ENCODE assay signal across 20 cellular contexts in genomic region chr5:73998496-73998895, GRCh38.
DNase-seq lines count a peak whose midpoint lies in the region; ATAC-seq, FAIRE-seq and TF ChIP-seq lines count a peak whose summit lies in the region.
"Had no signal": no experiment of that assay in that cellular context is flagged by ENCODE, and none has a peak within 500 bp of the region (broad histone marks: within the 10 kb centered on the region; RNA-seq: fewer than 3 reads in every experiment).

No MANE protein-coding gene starts in this region.

- no peak overlapping the region for H2BK20ac ChIP-seq in H1 (ENCODE audit: low read length)

- H3K56ac ChIP-seq in H1 (replicated peaks; ENCODE audit: insufficient read length, low read depth, low read length) = no peak overlapping the region

- no peak overlapping the region for H3K14ac ChIP-seq in H1 (ENCODE audit: insufficient read length)

- CTCF ChIA-PET in H1 (lab: Charles Lee; ENCODE audit: partially characterized antibody) = interaction anchor here (0.5 to 1.6 kb wide), 5 partner anchors 14 to 1111 kb away, joined by 3 to 4 read pairs (median 4); no protein-coding TSS in a partner anchor

- H2BK12ac ChIP-seq in H1 (ENCODE audit: low read depth, low read length) = no peak overlapping the region

- no peaks in the 10 kb centered on the region for H3K9me3 ChIP-seq in H1 (ENCODE audit: insufficient read depth in 2 of 2, low read depth in 1 of 2, low read length in 1 of 2)
- H3K9me3 ChIP-seq: ovary, suprapubic skin had no signal

- no peak overlapping the region for H2BK15ac ChIP-seq in H1 (ENCODE audit: low read length)

- H3K23ac ChIP-seq in H1 (ENCODE audit: insufficient read length) = peak overlapping the region; percentile 27

- H2AK5ac ChIP-seq in H1 (ENCODE audit: low read depth, low read length) = no peak overlapping the region

- DNase-seq in NCI-H2029 (lab: John Stamatoyannopoulos, UW) (peak; percentile 36), NCI-H2029 treated with DMSO at 0.1 percent for 48 hours (lab: John Stamatoyannopoulos, UW) (no peak), NCI-H2081 treated with DMSO at 0.1 percent for 48 hours (lab: John Stamatoyannopoulos, UW) (peak; percentile 5), H1 (ENCODE audit: low read depth in 1 of 2, low spot score in 2 of 2) (no peak), myocyte (ENCODE audit: low read depth) (peak; percentile 37), amniotic stem cell (lab: John Stamatoyannopoulos, UW) (no peak)
- DNase-seq in stimulated activated CD4-positive, alpha-beta T cell treated with anti-CD3 and anti-CD28 coated beads, Interleukin-15, amount 100 ng/mL, for 24 hours = no peak
- DNase-seq: activated CD4-positive, alpha-beta memory T cell treated with anti-CD3 and anti-CD28 coated beads for 36 hours; activated T-cell treated with anti-CD3 and anti-CD28 coated beads, Interleukin-2, amount 50 U/mL, for 24 hours; caudate nucleus; CD4-positive, CD25-positive, alpha-beta regulatory T cell; left cardiac atrium; NCI-H187 treated with DMSO at 0.1 percent for 48 hours; ovary; T-helper 1 cell; WERI-Rb-1 had no signal

- no peak overlapping the region for H3K4me2 ChIP-seq in H1 (ENCODE audit: insufficient read depth in 1 of 2, low read depth in 2 of 2, low read length in 2 of 2)

- no peak for TF ChIP-seq CTCF in H1 (IDR thresholded peaks at IDR 0.05; ENCODE audit: control extremely low read depth in 1 of 3, insufficient read depth in 1 of 3, low read depth in 1 of 3, low read length in 3 of 3)

- H3K23me2 ChIP-seq in H1 (ENCODE audit: low read depth, low read length) = no peaks in the 10 kb centered on the region

- FAIRE-seq in H1 (lab: Jason Lieb, UNC) = no peak
- FAIRE-seq: GM19239 had no signal

- no peak overlapping the region for H2BK120ac ChIP-seq in H1 (replicated peaks; ENCODE audit: low read depth, low read length)

- POLR2A ChIA-PET in H1 (lab: Charles Lee; ENCODE audit: partially characterized antibody) = no interaction called here

- H2AFZ ChIP-seq in H1 (ENCODE audit: low read length) = no peak overlapping the region

- no peak for TF ChIP-seq RAD21 in H1 (IDR thresholded peaks at IDR 0.05 in 1 of 2, conservative IDR thresholded peaks at IDR 0.05 in 1 of 2; ENCODE audit: low read depth in 2 of 2, low read length in 2 of 2)

- TF ChIP-seq POLR2A in H1 (IDR thresholded peaks at IDR 0.05; ENCODE audit: control extremely low read depth in 1 of 2, low read depth in 2 of 2, low read length in 2 of 2) = no peak

- no peak overlapping the region for H3K4me3 ChIP-seq in H1 (ENCODE audit: extremely low read depth in 1 of 4, insufficient read depth in 2 of 4, low read depth in 3 of 4, low read length in 4 of 4)
- H3K4me3 ChIP-seq: ovary, skin epidermis, suprapubic skin had no signal

- no peak overlapping the region for H4K5ac ChIP-seq in H1 (ENCODE audit: insufficient read length, low read depth, low read length)

- H3K36me3 ChIP-seq in H1 (ENCODE audit: control insufficient read depth in 2 of 4, insufficient read depth in 4 of 4, low read length in 3 of 4) = no peaks in the 10 kb centered on the region
- H3K36me3 ChIP-seq: ovary, suprapubic skin, WERI-Rb-1 had no signal

- H4K91ac ChIP-seq in H1 (replicated peaks; ENCODE audit: insufficient read length, low read length) = no peak overlapping the region

- no peak for TF ChIP-seq EP300 in H1 (IDR thresholded peaks at IDR 0.05; ENCODE audit: borderline replicate concordance in 1 of 2, low read depth in 2 of 2, low read length in 2 of 2)

- WGBS in H1 (ENCODE audit: extremely low coverage in 1 of 2, insufficient coverage in 1 of 2, insufficient read length in 1 of 2, insufficient replicate concordance in 2 of 2, low coverage in 1 of 2, low lambda C conversion rate in 2 of 2, missing lambda C conversion rate in 1 of 2), 2 experiments = 68% methylated on average over 4 of the region's 4 CpGs; no CpG with 5 or more reads in 1 of the 2 experiments

- H3K79me1 ChIP-seq in H1 (ENCODE audit: low read depth, low read length) = no peaks in the 10 kb centered on the region

- H3K18ac ChIP-seq in H1 (ENCODE audit: extremely low read depth, low read length) = no peak overlapping the region

- no peak overlapping the region for H3K4ac ChIP-seq in H1 (replicated peaks; ENCODE audit: insufficient read length, low read depth, low read length)

- no peak overlapping the region for H3K27ac ChIP-seq in H1 (ENCODE audit: low read depth, low read length)
- H3K27ac ChIP-seq: ovary, skin epidermis, suprapubic skin, WERI-Rb-1 had no signal

- ATAC-seq in GM19324 (IDR thresholded peaks at IDR 0.05; ENCODE audit: low FRiP score, unreplicated experiment) = no peak

- H2BK5ac ChIP-seq in H1 (ENCODE audit: low read depth, low read length) = no peak overlapping the region

- H4K8ac ChIP-seq in H1 (ENCODE audit: extremely low read depth, insufficient read depth, low read length) = no peak overlapping the region

- no peak overlapping the region for H3K9ac ChIP-seq in H1 (replicated peaks in 1 of 4; ENCODE audit: extremely low read depth in 1 of 4, low read depth in 3 of 4, low read length in 3 of 4)

- H4K20me1 ChIP-seq in H1 (replicated peaks in 1 of 2; ENCODE audit: control insufficient read depth in 1 of 2, insufficient read depth in 2 of 2, low read length in 2 of 2) = no peaks in the 10 kb centered on the region

- no peaks in the 10 kb centered on the region for H3K79me2 ChIP-seq in H1 (ENCODE audit: control insufficient read depth in 1 of 2, insufficient read depth in 2 of 2, low read length in 2 of 2)

- H3K4me1 ChIP-seq in H1 (replicated peaks in 1 of 4; ENCODE audit: control insufficient read depth in 3 of 4, insufficient read depth in 4 of 4, low read length in 3 of 4) = peaks cover 0 to 4% (median 0%) of the 10 kb centered on the region in 4 experiments; a peak in 2 of 7 replicates
- H3K4me1 ChIP-seq: suprapubic skin had no signal

- H3K27me3 ChIP-seq in H1 (replicated peaks in 1 of 4; ENCODE audit: control insufficient read depth in 3 of 4, extremely low read depth in 1 of 4, insufficient read depth in 3 of 4, low read length in 3 of 4) = no peaks in the 10 kb centered on the region
- H3K27me3 ChIP-seq: ovary, suprapubic skin had no signal

TF ChIP-seq in H1, 55 proteins besides CTCF, POLR2A, EP300 and RAD21:
- TF ChIP-seq CHD1 (IDR thresholded peaks at IDR 0.05; ENCODE audit: low read depth, low read length) (no peak), YY1 (IDR thresholded peaks at IDR 0.05; ENCODE audit: low read depth, low read length) (no peak), CREB1 (IDR thresholded peaks at IDR 0.05) (no peak), TEAD4 (IDR thresholded peaks at IDR 0.05; ENCODE audit: low read depth, low read length) (no peak), CTBP2 (IDR thresholded peaks at IDR 0.05; ENCODE audit: borderline replicate concordance, insufficient read depth, insufficient read length, low read length) (no peak), TBP (IDR thresholded peaks at IDR 0.05; ENCODE audit: low read depth, low read length) (no peak), E2F6 (IDR thresholded peaks at IDR 0.05) (no peak)

Comparison
In these comparisons a context has a peak if more than half of its experiments do, and no peak if none do; other contexts are left out.
1. DNase-seq: peak in NCI-H2029 (single experiment), NCI-H2081 treated with DMSO at 0.1 percent for 48 hours (single experiment) and myocyte (single experiment); none in NCI-H2029 treated with DMSO at 0.1 percent for 48 hours (single experiment), H1 (0 of 2), amniotic stem cell (single experiment) and stimulated activated CD4-positive, alpha-beta T cell treated with anti-CD3 and anti-CD28 coated beads, Interleukin-15, amount 100 ng/mL, for 24 hours (single experiment).